Comparison of ENCODE assay signal across 9 cellular contexts in genomic region chr14:75720828-75721227, GRCh38. TPM values are rescaled to one million over a fixed set of nuclear protein-coding genes. Genes with fewer than 3 reads are reported as not detected.
A peak's percentile ranks its signal among the peaks of the same experiment; 100 is the strongest.
DNase-seq lines count a peak whose midpoint lies in the region; ATAC-seq and TF ChIP-seq lines count a peak whose summit lies in the region.
"Had no signal": no experiment of that assay in that cellular context is flagged by ENCODE, and none has a peak within 500 bp of the region (broad histone marks: within the 10 kb centered on the region; RNA-seq: fewer than 3 reads in every experiment).

No MANE protein-coding gene starts in this region.

- H3K4me3 ChIP-seq in osteoblast (ENCODE audit: insufficient read depth, low read length): peak overlapping the region; percentile 46
- H3K4me3 ChIP-seq: mucosa of descending colon had no signal

- peak overlapping the region; percentile 67 for H3K4me2 ChIP-seq in osteoblast (ENCODE audit: insufficient read depth, low read length)

- H3K36me3 ChIP-seq in osteoblast (ENCODE audit: insufficient read depth, low read length): peaks cover 7% of the 10 kb centered on the region

- H3K4me1 ChIP-seq in osteoblast (ENCODE audit: insufficient read depth, low read length): peaks cover 24% of the 10 kb centered on the region

- H3K27ac ChIP-seq in osteoblast (ENCODE audit: low read depth, low read length): peak overlapping the region; percentile 52

- peak in 48 of 58 donors; percentile 10 to 85 (median 59) for DNase-seq in anterior cingulate cortex (lab: John Stamatoyannopoulos, UW)
- DNase-seq in globus pallidus (ENCODE audit: low spot score): peak; percentile 90
- DNase-seq in osteoblast (ENCODE audit: insufficient read length, low spot score, missing footprints): peak; percentile 17
- DNase-seq in ureter (ENCODE audit: low spot score): peak; percentile 69
- DNase-seq in T-helper 1 cell: no peak
- no peak for DNase-seq in NCI-H69 (lab: John Stamatoyannopoulos, UW)
- DNase-seq: activated CD8-positive, alpha-beta memory T cell treated with anti-CD3 and anti-CD28 coated beads, Interleukin-2, amount 10 ng/mL, durations not matched to agents 7 days and 5 days had no signal

- no peak for TF ChIP-seq CTCF in osteoblast (IDR thresholded peaks at IDR 0.05; ENCODE audit: extremely low read depth, low read depth, low read length)

- H4K20me1 ChIP-seq in osteoblast (ENCODE audit: insufficient read depth, low read length): no peaks in the 10 kb centered on the region

- H3K27me3 ChIP-seq in osteoblast (ENCODE audit: insufficient read depth, low read length): no peaks in the 10 kb centered on the region

- no peak for ATAC-seq in GM21526 (IDR thresholded peaks at IDR 0.05; ENCODE audit: low FRiP score, unreplicated experiment)
- ATAC-seq: activated CD8-positive, alpha-beta memory T cell treated with anti-CD3 and anti-CD28 coated beads, Interleukin-2, amount 10 ng/mL, durations not matched to agents 7 days and 5 days; mucosa of descending colon had no signal

- H3K79me2 ChIP-seq in osteoblast (ENCODE audit: insufficient read depth, low read length): no peaks in the 10 kb centered on the region

- peak overlapping the region; percentile 69 for H2AFZ ChIP-seq in osteoblast (ENCODE audit: low read length)

- no peaks in the 10 kb centered on the region for H3K9me3 ChIP-seq in osteoblast (ENCODE audit: low read depth, low read length)
- H3K9me3 ChIP-seq: mucosa of descending colon had no signal

RNA-seq across cellular contexts. Expression of gene TTLL5, which starts 59.8 kb away (rescaled TPM):
- total RNA-seq in osteoblast (28.3 and 30.4 TPM in 2 replicates), ureter (54.0 TPM)

Comparison
In these comparisons a context has a peak if more than half of its experiments do, and no peak if none do; other contexts are left out.
1. DNase-seq: peak in anterior cingulate cortex (48 of 58), globus pallidus (single experiment), osteoblast (single experiment) and ureter (single experiment); none in T-helper 1 cell (0 of 5) and NCI-H69 (single experiment).